34 cellular contexts compared by ENCODE assay signal in genomic region chr11:76282786-76283185, GRCh38.
"Had no signal": no experiment of that assay in that cellular context is flagged by ENCODE, and none has a peak within 500 bp of the region (broad histone marks: within the 10 kb centered on the region; RNA-seq: fewer than 3 reads in every experiment).

No MANE protein-coding gene starts in this region.

- ATAC-seq: activated T-cell treated with anti-CD3 and anti-CD28 coated beads, Interleukin-2, amount 50 U/mL, for 72 hours; activated T-helper 17 cell treated with anti-CD3 and anti-CD28 coated beads, Interleukin-2, amount 50 U/mL, for 72 hours; body of pancreas had no signal

- H3K27me3 ChIP-seq: adrenal gland, body of pancreas, MG63, Peyer's patch, SJSA1 had no signal

- H3K9me3 ChIP-seq: adrenal gland, body of pancreas, MG63, Peyer's patch, SJSA1 had no signal

- H3K9me3 Mint-ChIP-seq: activated CD4-positive, alpha-beta T cell treated with anti-CD3 and anti-CD28 coated beads, Interleukin-2, amount 10 ng/mL, durations not matched to agents 24 days and 14 days; activated CD8-positive, alpha-beta T cell treated with anti-CD3 and anti-CD28 coated beads for 36 hours; activated T-cell treated with anti-CD3 and anti-CD28 coated beads, Interleukin-2, amount 50 U/mL, for 72 hours; activated T-helper 17 cell treated with anti-CD3 and anti-CD28 coated beads, Interleukin-2, amount 50 U/mL, for 72 hours had no signal

- H3K27ac Mint-ChIP-seq: activated CD4-positive, alpha-beta T cell treated with anti-CD3 and anti-CD28 coated beads, Interleukin-2, amount 10 ng/mL, durations not matched to agents 24 days and 14 days; activated CD8-positive, alpha-beta T cell treated with anti-CD3 and anti-CD28 coated beads for 36 hours; activated T-cell treated with anti-CD3 and anti-CD28 coated beads, Interleukin-2, amount 50 U/mL, for 72 hours; activated T-helper 17 cell treated with anti-CD3 and anti-CD28 coated beads, Interleukin-2, amount 50 U/mL, for 72 hours had no signal

- H3K4me3 Mint-ChIP-seq: activated CD4-positive, alpha-beta T cell treated with anti-CD3 and anti-CD28 coated beads, Interleukin-2, amount 10 ng/mL, durations not matched to agents 24 days and 14 days; activated CD8-positive, alpha-beta T cell treated with anti-CD3 and anti-CD28 coated beads for 36 hours; activated T-cell treated with anti-CD3 and anti-CD28 coated beads, Interleukin-2, amount 50 U/mL, for 72 hours; activated T-helper 17 cell treated with anti-CD3 and anti-CD28 coated beads, Interleukin-2, amount 50 U/mL, for 72 hours had no signal

- H3K27me3 Mint-ChIP-seq: activated CD4-positive, alpha-beta T cell treated with anti-CD3 and anti-CD28 coated beads, Interleukin-2, amount 10 ng/mL, durations not matched to agents 24 days and 14 days; activated CD8-positive, alpha-beta T cell treated with anti-CD3 and anti-CD28 coated beads for 36 hours; activated T-helper 17 cell treated with anti-CD3 and anti-CD28 coated beads, Interleukin-2, amount 50 U/mL, for 72 hours had no signal

- H3K4me3 ChIP-seq: adrenal gland, body of pancreas, MG63, Peyer's patch, SJSA1 had no signal

- H3K4me1 ChIP-seq: adrenal gland, body of pancreas, Peyer's patch, SJSA1 had no signal

- H3K36me3 ChIP-seq: adrenal gland, MG63, Peyer's patch, SJSA1, WERI-Rb-1 had no signal

- DNase-seq: activated CD4-positive, alpha-beta T cell treated with anti-CD3 and anti-CD28 coated beads for 1 hour; activated CD4-positive, alpha-beta T cell treated with anti-CD3 and anti-CD28 coated beads, Interleukin-2, amount 10 ng/mL, durations not matched to agents 24 days and 14 days; activated CD4-positive, alpha-beta T cell treated with anti-CD3 and anti-CD28 coated beads, Interleukin-2, amount 50 U/mL, for 4 hours; activated CD4-positive, CD25-positive, alpha-beta regulatory T cell; activated CD8-positive, alpha-beta T cell treated with anti-CD3 and anti-CD28 coated beads for 36 hours; activated effector memory CD4-positive, alpha-beta T cell treated with anti-CD3 and anti-CD28 coated beads, Interleukin-2, amount 50 U/mL, for 16 hours; activated naive CD4-positive, alpha-beta T cell; activated naive CD4-positive, alpha-beta T cell treated with anti-CD3 and anti-CD28 coated beads, Interleukin-2, amount 50 U/mL, for 16 hours; activated T-cell treated with anti-CD3 and anti-CD28 coated beads, Interleukin-2, amount 50 U/mL, for 1 hour; activated T-cell treated with anti-CD3 and anti-CD28 coated beads, Interleukin-2, amount 50 U/mL, for 72 hours; adrenal gland; body of pancreas; caudate nucleus; cerebellar nuclear complex; Kasumi-1; KBM-7; MG63; NCI-H1048; NCI-H1105 treated with DMSO at 0.1 percent for 48 hours; NCI-H1694; NCI-H1930; NCI-H2081 treated with DMSO at 0.1 percent for 48 hours; NCI-H226; NCI-H446 treated with DMSO at 0.1 percent for 48 hours; NCI-H524 treated with DMSO at 0.1 percent for 48 hours; Peyer's patch; RPMI8226; SHP77 treated with DMSO at 0.1 percent for 48 hours; SW 1271; T-helper 1 cell; T1000; WERI-Rb-1 had no signal

- H3K27ac ChIP-seq: adrenal gland, body of pancreas, Peyer's patch, SJSA1, WERI-Rb-1 had no signal
